In the genomic region with DNA sequence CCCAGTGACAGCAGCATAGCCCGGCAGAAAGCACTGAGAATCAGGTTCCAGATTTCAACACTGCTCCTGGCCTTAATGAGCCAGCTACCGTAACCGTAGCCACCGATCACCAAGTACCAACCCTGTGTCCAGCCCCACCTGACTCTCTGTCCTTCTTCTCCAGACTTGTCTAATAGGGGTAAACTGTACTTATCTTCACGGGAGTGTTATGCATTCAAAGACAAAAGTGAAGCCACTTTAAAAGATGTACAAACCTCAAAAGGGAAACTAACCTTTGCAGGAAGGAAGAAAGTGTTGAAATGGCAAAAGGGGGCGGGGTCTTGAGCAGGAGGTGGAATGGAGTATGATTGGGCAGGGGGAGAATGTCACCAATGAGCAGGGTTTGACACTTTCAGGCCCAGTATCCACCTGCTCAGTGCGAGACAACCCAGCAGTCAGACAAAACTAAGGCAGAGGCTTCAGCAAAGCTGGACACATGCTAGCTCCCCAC, we compare ENCODE assay signal across 8 cellular contexts.
A peak's percentile ranks its signal among the peaks of the same experiment; 100 is the strongest.
DNase-seq lines count a peak whose midpoint lies in the region; ATAC-seq and TF ChIP-seq lines count a peak whose summit lies in the region.

No MANE protein-coding gene starts in this region.

- no peaks in the 10 kb centered on the region for H3K79me2 ChIP-seq in Karpas-422 (ENCODE audit: low read length)

- no peak for TF ChIP-seq POLR2A in transverse colon (IDR thresholded peaks at IDR 0.05)

- peak; percentile 83 for ATAC-seq in GM19351 (IDR thresholded peaks at IDR 0.05; ENCODE audit: unreplicated experiment)

- H3K4me1 ChIP-seq in Karpas-422 (ENCODE audit: low read length): peaks cover 7% of the 10 kb centered on the region
- peaks cover 0 to 30% (median 8%) of the 10 kb centered on the region in 4 donors for H3K4me1 ChIP-seq in transverse colon

- DNase-seq in Karpas-422: peak; percentile 43
- DNase-seq in activated T-cell treated with anti-CD3 and anti-CD28 coated beads for 48 hours (ENCODE audit: low read depth): peak; percentile 54
- DNase-seq in stimulated activated CD4-positive, alpha-beta T cell treated with anti-CD3 and anti-CD28 coated beads, Interleukin-12 subunit alpha, Interleukin-12 subunit beta, amount 100 ng/mL, for 4 hours: peak; percentile 52
- DNase-seq in NCI-H2107 (lab: John Stamatoyannopoulos, UW): no peak
- no peak for DNase-seq in transverse colon
- no peak for DNase-seq in NCI-H1048 (lab: John Stamatoyannopoulos, UW)
- no peak for DNase-seq in NCI-H2171 (lab: John Stamatoyannopoulos, UW)

- in situ Hi-C loops in transverse colon (cut with MboI; ENCODE audit: low pct_ligation_motif_present in 1 of 4, low pct_unique_long_range_greater_than_20kb in 1 of 4, low sequenced_read_pairs in 3 of 4): no loop called here

- no peak for TF ChIP-seq CTCF in transverse colon (IDR thresholded peaks at IDR 0.05)

- H2AFZ ChIP-seq in Karpas-422 (ENCODE audit: low read length): no peak overlapping the region

- H3K9me3 ChIP-seq in Karpas-422 (ENCODE audit: low read length) (no peaks in the 10 kb centered on the region), transverse colon (no peaks in the 10 kb centered on the region)

- H3K9me2 ChIP-seq in Karpas-422 (replicated peaks; ENCODE audit: insufficient read depth, low read length): no peaks in the 10 kb centered on the region

- no peaks in the 10 kb centered on the region for H4K20me1 ChIP-seq in Karpas-422 (ENCODE audit: insufficient read depth, low read depth, low read length)

- 64 to 70% methylated on average over 6 to 7 of the region's 7 CpGs for WGBS in transverse colon (ENCODE audit: low coverage in 1 of 2), 2 donors

- H3K36me3 ChIP-seq in Karpas-422 (ENCODE audit: insufficient read depth, low read length) (no peaks in the 10 kb centered on the region), transverse colon (no peaks in the 10 kb centered on the region)

- no peak for TF ChIP-seq EP300 in transverse colon (IDR thresholded peaks at IDR 0.05; ENCODE audit: low read depth)

- intact Hi-C loops in transverse colon (cut with DNase I; ENCODE audit: low total_unique reads): no loop called here

- H3K9ac ChIP-seq in Karpas-422 (ENCODE audit: low read length): no peak overlapping the region

- H3K27ac ChIP-seq in Karpas-422 (ENCODE audit: low read length): no peak overlapping the region
- H3K27ac ChIP-seq in transverse colon: peak overlapping the region in 1 of 4 donors; percentile 3

- H3K4me2 ChIP-seq in Karpas-422 (ENCODE audit: low read depth, low read length, poor library complexity, severe bottlenecking): no peak overlapping the region

- H3K4me3 ChIP-seq in Karpas-422 (ENCODE audit: low read length): no peak overlapping the region
- no peak overlapping the region for H3K4me3 ChIP-seq in transverse colon

- H3K27me3 ChIP-seq in Karpas-422 (ENCODE audit: low read length) (no peaks in the 10 kb centered on the region), transverse colon (no peaks in the 10 kb centered on the region)

Comparison
In these comparisons a context has a peak if more than half of its experiments do, and no peak if none do; other contexts are left out.
1. DNase-seq: peak in Karpas-422 (single experiment), activated T-cell treated with anti-CD3 and anti-CD28 coated beads for 48 hours (single experiment) and stimulated activated CD4-positive, alpha-beta T cell treated with anti-CD3 and anti-CD28 coated beads, Interleukin-12 subunit alpha, Interleukin-12 subunit beta, amount 100 ng/mL, for 4 hours (single experiment); none in NCI-H2107 (single experiment), transverse colon (single experiment), NCI-H1048 (single experiment) and NCI-H2171 (single experiment).